In the genomic region with DNA sequence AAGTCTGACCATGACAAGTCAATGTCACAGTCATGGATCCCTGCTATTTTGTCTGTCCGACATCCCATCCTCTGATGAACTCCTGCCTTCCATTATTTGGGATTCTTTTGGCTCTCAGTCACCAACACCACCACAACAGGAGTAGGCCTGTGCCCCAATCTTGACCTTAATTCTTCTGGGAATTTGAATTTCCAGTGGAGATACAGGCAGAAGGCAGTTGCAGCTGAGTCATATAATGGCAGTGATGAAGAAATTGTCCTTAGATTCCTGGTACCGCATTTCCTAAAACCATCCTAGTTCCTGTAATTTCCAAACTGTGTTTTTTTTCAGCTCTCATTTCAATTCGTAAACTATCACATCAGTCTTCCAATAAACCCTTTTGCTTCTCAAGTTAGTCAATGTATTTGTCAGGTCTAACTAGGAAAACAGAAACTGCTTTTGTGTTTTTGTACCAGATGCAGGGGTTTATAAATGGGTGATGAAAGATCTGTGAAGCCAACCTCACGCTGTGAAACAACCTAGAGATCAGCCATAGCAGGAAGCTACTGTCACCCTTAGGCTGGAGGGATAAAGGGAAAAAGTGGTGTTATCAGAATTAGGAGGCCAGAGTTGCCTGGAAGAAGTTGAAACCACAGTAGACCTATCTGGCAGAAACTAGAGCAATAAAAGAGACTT, we compare ENCODE assay signal across 22 cellular contexts.
A peak's percentile ranks its signal among the peaks of the same experiment; 100 is the strongest.
DNase-seq lines count a peak whose midpoint lies in the region; ATAC-seq and TF ChIP-seq lines count a peak whose summit lies in the region.
"Had no signal": no experiment of that assay in that cellular context is flagged by ENCODE, and none has a peak within 500 bp of the region (broad histone marks: within the 10 kb centered on the region; RNA-seq: fewer than 3 reads in every experiment).

No MANE protein-coding gene starts in this region.

- H3K27ac Mint-ChIP-seq in stimulated activated naive CD8-positive, alpha-beta T cell treated with anti-CD3 and anti-CD28 coated beads, Interleukin-15, amount 100 ng/mL, for 72 hours = peak overlapping the region in 1 of 2 donors; percentile 37
- no peak overlapping the region for H3K27ac Mint-ChIP-seq in naive thymus-derived CD4-positive, alpha-beta T cell
- H3K27ac Mint-ChIP-seq: activated naive CD4-positive, alpha-beta T cell treated with anti-CD3 and anti-CD28 coated beads, Interleukin-2, amount 50 U/mL, for 72 hours; memory B cell; natural killer cell had no signal

- H3K4me3 Mint-ChIP-seq in stimulated activated naive CD8-positive, alpha-beta T cell treated with anti-CD3 and anti-CD28 coated beads, Interleukin-15, amount 100 ng/mL, for 72 hours = no peak overlapping the region
- no peak overlapping the region for H3K4me3 Mint-ChIP-seq in naive thymus-derived CD4-positive, alpha-beta T cell
- H3K4me3 Mint-ChIP-seq: memory B cell, natural killer cell had no signal

- intact Hi-C loops in Right ventricle myocardium inferior (cut with DNase I) = no loop called here
- intact Hi-C loops in cardiac septum (cut with DNase I) = no loop called here
- intact Hi-C loops in naive thymus-derived CD4-positive, alpha-beta T cell (cut with micrococcal nuclease) = no loop called here
- intact Hi-C loops in prostate gland (cut with DNase I) = no loop called here
- intact Hi-C loops in ascending aorta (cut with DNase I) = no loop called here

- no peak overlapping the region for H2AFZ ChIP-seq in mesenchymal stem cell (ENCODE audit: low read depth, low read length)
- H2AFZ ChIP-seq: parathyroid adenoma had no signal

- H3K4ac ChIP-seq in mesenchymal stem cell (ENCODE audit: low read depth in 1 of 2, low read length in 2 of 2) = no peak overlapping the region

- TF ChIP-seq CTCF in cardiac fibroblast (IDR thresholded peaks at IDR 0.05; ENCODE audit: low read depth, low read length) (no peak), prostate gland (IDR thresholded peaks at IDR 0.05) (no peak), ascending aorta (IDR thresholded peaks at IDR 0.05) (no peak)

- H3K27me3 ChIP-seq in mesenchymal stem cell (ENCODE audit: control insufficient read depth in 1 of 2, insufficient read depth in 1 of 2, low read length in 2 of 2) = no peaks in the 10 kb centered on the region
- no peaks in the 10 kb centered on the region for H3K27me3 ChIP-seq in naive thymus-derived CD4-positive, alpha-beta T cell (ENCODE audit: control insufficient read depth in 2 of 2, insufficient read depth in 2 of 2, low read length in 2 of 2)
- H3K27me3 ChIP-seq in prostate gland (replicated peaks; ENCODE audit: insufficient read depth) = no peaks in the 10 kb centered on the region
- no peaks in the 10 kb centered on the region for H3K27me3 ChIP-seq in ascending aorta
- H3K27me3 ChIP-seq: body of pancreas, foreskin keratinocyte had no signal

- H3K27ac ChIP-seq in mesenchymal stem cell (ENCODE audit: low read length, poor library complexity, severe bottlenecking) = no peak overlapping the region
- H3K27ac ChIP-seq in naive thymus-derived CD4-positive, alpha-beta T cell (ENCODE audit: low read depth, low read length) = no peak overlapping the region
- H3K27ac ChIP-seq in prostate gland = no peak overlapping the region
- no peak overlapping the region for H3K27ac ChIP-seq in ascending aorta
- H3K27ac ChIP-seq: body of pancreas, foreskin keratinocyte, parathyroid adenoma had no signal

- no peaks in the 10 kb centered on the region for H3K9me3 Mint-ChIP-seq in stimulated activated naive CD8-positive, alpha-beta T cell treated with anti-CD3 and anti-CD28 coated beads, Interleukin-15, amount 100 ng/mL, for 72 hours
- peaks cover 0 to 11% (median 0%) of the 10 kb centered on the region in 11 donors for H3K9me3 Mint-ChIP-seq in naive thymus-derived CD4-positive, alpha-beta T cell

- H3K79me1 ChIP-seq in mesenchymal stem cell (replicated peaks; ENCODE audit: low read length, poor library complexity, severe bottlenecking) = no peaks in the 10 kb centered on the region

- no peak overlapping the region for H3K18ac ChIP-seq in mesenchymal stem cell (ENCODE audit: low read depth in 1 of 2, low read length in 2 of 2)

- no peak overlapping the region for H2BK12ac ChIP-seq in mesenchymal stem cell (ENCODE audit: low read length in 2 of 2)

- no peak overlapping the region for H3K4me3 ChIP-seq in cardiac fibroblast (replicated peaks in 1 of 2; ENCODE audit: low read depth in 2 of 2, low read length in 2 of 2)
- H3K4me3 ChIP-seq in mesenchymal stem cell (ENCODE audit: insufficient read depth in 1 of 2, low read depth in 1 of 2, low read length in 2 of 2) = no peak overlapping the region
- no peak overlapping the region for H3K4me3 ChIP-seq in naive thymus-derived CD4-positive, alpha-beta T cell (ENCODE audit: low read length)
- no peak overlapping the region for H3K4me3 ChIP-seq in prostate gland
- no peak overlapping the region for H3K4me3 ChIP-seq in ascending aorta
- H3K4me3 ChIP-seq: body of pancreas, HAP-1 had no signal

- CTCF ChIA-PET in naive thymus-derived CD4-positive, alpha-beta T cell (lab: Charles Lee) = no interaction called here

- no peak overlapping the region for H2AK5ac ChIP-seq in mesenchymal stem cell (ENCODE audit: low read length, severe bottlenecking)

- H2BK15ac ChIP-seq in mesenchymal stem cell (ENCODE audit: low read depth, poor library complexity, severe bottlenecking) = no peak overlapping the region

- H3K36me3 Mint-ChIP-seq in naive thymus-derived CD4-positive, alpha-beta T cell = no peaks in the 10 kb centered on the region
- H3K36me3 Mint-ChIP-seq: activated naive CD4-positive, alpha-beta T cell treated with anti-CD3 and anti-CD28 coated beads, Interleukin-2, amount 50 U/mL, for 72 hours; memory B cell; natural killer cell had no signal

- H3K4me1 Mint-ChIP-seq in stimulated activated naive CD8-positive, alpha-beta T cell treated with anti-CD3 and anti-CD28 coated beads, Interleukin-15, amount 100 ng/mL, for 72 hours = no peaks in the 10 kb centered on the region
- no peaks in the 10 kb centered on the region for H3K4me1 Mint-ChIP-seq in naive thymus-derived CD4-positive, alpha-beta T cell
- H3K4me1 Mint-ChIP-seq: memory B cell, natural killer cell had no signal

- H3K27me3 Mint-ChIP-seq in stimulated activated naive CD8-positive, alpha-beta T cell treated with anti-CD3 and anti-CD28 coated beads, Interleukin-15, amount 100 ng/mL, for 72 hours = no peaks in the 10 kb centered on the region
- peaks cover 0 to 3% (median 0%) of the 10 kb centered on the region in 5 donors for H3K27me3 Mint-ChIP-seq in naive thymus-derived CD4-positive, alpha-beta T cell

- peak; percentile 76 for ATAC-seq in Right ventricle myocardium inferior
- no peak for ATAC-seq in stimulated activated naive CD8-positive, alpha-beta T cell treated with anti-CD3 and anti-CD28 coated beads, Interleukin-15, amount 100 ng/mL, for 72 hours
- ATAC-seq in naive thymus-derived CD4-positive, alpha-beta T cell = no peak
- ATAC-seq: activated naive CD4-positive, alpha-beta T cell treated with anti-CD3 and anti-CD28 coated beads, Interleukin-2, amount 50 U/mL, for 72 hours; body of pancreas; foreskin keratinocyte; natural killer cell had no signal

- H4K8ac ChIP-seq in mesenchymal stem cell (ENCODE audit: low read length) = no peak overlapping the region

- no peak overlapping the region for H3K4me2 ChIP-seq in mesenchymal stem cell (ENCODE audit: low read length, poor library complexity, severe bottlenecking)

- H4K91ac ChIP-seq in mesenchymal stem cell (ENCODE audit: low read length) = no peak overlapping the region

- TF ChIP-seq POLR2A in prostate gland (IDR thresholded peaks at IDR 0.05) = no peak

- peaks cover 0 to 2% of the 10 kb centered on the region in 2 experiments for H3K36me3 ChIP-seq in mesenchymal stem cell (ENCODE audit: control insufficient read depth in 1 of 2, insufficient read depth in 2 of 2, low read depth in 1 of 2, low read length in 2 of 2)
- H3K36me3 ChIP-seq in naive thymus-derived CD4-positive, alpha-beta T cell (ENCODE audit: control insufficient read depth in 2 of 3, insufficient read depth in 3 of 3, low read length in 3 of 3) = no peaks in the 10 kb centered on the region
- no peaks in the 10 kb centered on the region for H3K36me3 ChIP-seq in prostate gland
- no peaks in the 10 kb centered on the region for H3K36me3 ChIP-seq in ascending aorta
- H3K36me3 ChIP-seq: HAP-1 had no signal

- H3K23ac ChIP-seq in mesenchymal stem cell (ENCODE audit: low read length in 2 of 2) = no peak overlapping the region

- H3K4me1 ChIP-seq in mesenchymal stem cell (ENCODE audit: control insufficient read depth, insufficient read depth, low read depth, low read length) = no peaks in the 10 kb centered on the region
- no peaks in the 10 kb centered on the region for H3K4me1 ChIP-seq in naive thymus-derived CD4-positive, alpha-beta T cell (ENCODE audit: control insufficient read depth in 2 of 2, insufficient read depth in 2 of 2, low read length in 2 of 2)
- no peaks in the 10 kb centered on the region for H3K4me1 ChIP-seq in prostate gland (replicated peaks)
- H3K4me1 ChIP-seq in ascending aorta = no peaks in the 10 kb centered on the region
- H3K4me1 ChIP-seq: body of pancreas, foreskin keratinocyte, HAP-1, parathyroid adenoma had no signal

- H3K14ac ChIP-seq in mesenchymal stem cell (ENCODE audit: low read length in 2 of 2) = no peak overlapping the region

- WGBS in mesenchymal stem cell = 75% methylated on average over 3 of the region's 4 CpGs
- 89% methylated on average over 4 of the region's 4 CpGs for WGBS in prostate gland

- peak overlapping the region; percentile 2 for H3K9ac ChIP-seq in mesenchymal stem cell (ENCODE audit: low read length)
- H3K9ac ChIP-seq: parathyroid adenoma had no signal

- POLR2A ChIA-PET in naive thymus-derived CD4-positive, alpha-beta T cell (lab: Charles Lee) = no interaction called here

- H3K9me3 ChIP-seq in mesenchymal stem cell (ENCODE audit: control insufficient read depth, low read length) (no peaks in the 10 kb centered on the region), prostate gland (no peaks in the 10 kb centered on the region), ascending aorta (no peaks in the 10 kb centered on the region)
- no peaks in the 10 kb centered on the region for H3K9me3 ChIP-seq in naive thymus-derived CD4-positive, alpha-beta T cell (ENCODE audit: control insufficient read depth in 2 of 3, low read length in 3 of 3)
- H3K9me3 ChIP-seq: body of pancreas, HAP-1 had no signal

- no peak overlapping the region for H2BK5ac ChIP-seq in mesenchymal stem cell (ENCODE audit: low read depth, low read length, poor library complexity, severe bottlenecking)

- H2BK120ac ChIP-seq in mesenchymal stem cell (ENCODE audit: low read depth, low read length) = no peak overlapping the region

- no peak for DNase-seq in Right ventricle myocardium inferior (ENCODE audit: missing footprints)
- DNase-seq in cardiac septum (ENCODE audit: low spot score) = no peak
- peak; percentile 58 to 66 for DNase-seq in cardiac fibroblast (ENCODE audit: low read depth in 2 of 2)
- no peak for DNase-seq in mesenchymal stem cell
- DNase-seq in stimulated activated naive CD8-positive, alpha-beta T cell treated with anti-CD3 and anti-CD28 coated beads, Interleukin-15, amount 100 ng/mL, for 72 hours = no peak
- DNase-seq in naive thymus-derived CD4-positive, alpha-beta T cell = no peak
- no peak for DNase-seq in prostate gland (ENCODE audit: low spot score)
- DNase-seq in ascending aorta (ENCODE audit: low spot score in 2 of 2) = no peak
- DNase-seq: activated CD4-positive, alpha-beta T cell treated with anti-CD3 and anti-CD28 coated beads for 48 hours; body of pancreas; COR-L47; foreskin keratinocyte; hypothalamus; Kasumi-1; natural killer cell; NCI-H1092 treated with DMSO at 0.1 percent for 48 hours; NCI-H524; small intestine had no signal

Comparison
In these comparisons a context has a peak if more than half of its experiments do, and no peak if none do; other contexts are left out.
1. DNase-seq: peak in cardiac fibroblast (2 of 2); none in Right ventricle myocardium inferior (single experiment), cardiac septum (single experiment), mesenchymal stem cell (single experiment), stimulated activated naive CD8-positive, alpha-beta T cell treated with anti-CD3 and anti-CD28 coated beads, Interleukin-15, amount 100 ng/mL, for 72 hours (0 of 2), naive thymus-derived CD4-positive, alpha-beta T cell (0 of 9), prostate gland (single experiment) and ascending aorta (0 of 2).